Comparison of ENCODE assay signal across 9 cellular contexts in genomic region chr17:45370949-45371413, GRCh38. TPM values are rescaled to one million over a fixed set of nuclear protein-coding genes. Genes with fewer than 3 reads are reported as not detected.
DNase-seq lines count a peak whose midpoint lies in the region.
"Had no signal": no experiment of that assay in that cellular context is flagged by ENCODE, and none has a peak within 500 bp of the region (broad histone marks: within the 10 kb centered on the region; RNA-seq: fewer than 3 reads in every experiment).

No MANE protein-coding gene starts in this region.

- no peak overlapping the region for H3K23ac ChIP-seq in trophoblast cell (ENCODE audit: low read length)

- H4K91ac ChIP-seq in trophoblast cell (ENCODE audit: low read depth, low read length): peak overlapping the region; percentile 64

- no peaks in the 10 kb centered on the region for H3K27me3 ChIP-seq in trophoblast cell (ENCODE audit: insufficient read depth, low read length)

- H3K18ac ChIP-seq in trophoblast cell (ENCODE audit: low read length): no peak overlapping the region

- no peak overlapping the region for H3K4me2 ChIP-seq in trophoblast cell (ENCODE audit: low read length)

- peak overlapping the region; percentile 90 for H2BK120ac ChIP-seq in trophoblast cell (ENCODE audit: insufficient read depth, low read length, poor library complexity)

- peak overlapping the region; percentile 46 for H3K14ac ChIP-seq in trophoblast cell (ENCODE audit: low read length)

- peak overlapping the region; percentile 92 for H3K27ac ChIP-seq in trophoblast cell (ENCODE audit: low read depth, low read length)

- H4K12ac ChIP-seq in trophoblast cell (ENCODE audit: low read depth, low read length): no peak overlapping the region

- H3K9ac ChIP-seq in ES-I3 (ENCODE audit: low read depth, low read length): peak overlapping the region; percentile 21
- no peak overlapping the region for H3K9ac ChIP-seq in trophoblast cell (ENCODE audit: low read length)

- H2AK5ac ChIP-seq in trophoblast cell (ENCODE audit: low read length): peak overlapping the region; percentile 55

- H3K9me3 ChIP-seq in ES-I3 (ENCODE audit: control insufficient read depth, insufficient read depth, low read length): no peaks in the 10 kb centered on the region
- H3K9me3 ChIP-seq in trophoblast cell (ENCODE audit: insufficient read depth, low read depth, low read length): peaks cover 3% of the 10 kb centered on the region

- peak overlapping the region; percentile 99 for H2BK12ac ChIP-seq in trophoblast cell (ENCODE audit: low read length)

- H3K4ac ChIP-seq in trophoblast cell (ENCODE audit: low read depth, low read length): peak overlapping the region; percentile 44

- WGBS in trophoblast cell (ENCODE audit: extremely low coverage, insufficient coverage, insufficient read length): no CpG with 5 or more reads among the region's 8 CpGs

- H3K36me3 ChIP-seq in ES-I3 (ENCODE audit: insufficient read depth, low read length): no peaks in the 10 kb centered on the region
- H3K36me3 ChIP-seq in trophoblast cell (ENCODE audit: control insufficient read depth in 1 of 2, insufficient read depth in 2 of 2, low read length in 2 of 2): no peaks in the 10 kb centered on the region

- no peak overlapping the region for H2AFZ ChIP-seq in trophoblast cell (ENCODE audit: insufficient read depth, low read length, poor library complexity)

- H3K4me1 ChIP-seq in ES-I3 (ENCODE audit: insufficient read depth, low read length) (peaks cover 55% of the 10 kb centered on the region), trophoblast cell (ENCODE audit: control insufficient read depth in 1 of 2, insufficient read depth in 2 of 2, low read length in 2 of 2) (peaks cover 14 to 15% of the 10 kb centered on the region in 2 experiments)

- peak overlapping the region; percentile 19 for H4K8ac ChIP-seq in trophoblast cell (ENCODE audit: low read depth, low read length)

- peaks cover 17% of the 10 kb centered on the region for H3K79me1 ChIP-seq in trophoblast cell (ENCODE audit: low read length)

- no peaks in the 10 kb centered on the region for H3K79me2 ChIP-seq in trophoblast cell (ENCODE audit: control insufficient read depth, insufficient read depth, low read length, poor library complexity)

- H3K4me3 ChIP-seq in trophoblast cell (ENCODE audit: low read depth, low read length): no peak overlapping the region

- no peak overlapping the region for H2BK5ac ChIP-seq in trophoblast cell (ENCODE audit: low read depth, low read length, poor library complexity)

- peak; percentile 23 for DNase-seq in NCI-H460 (ENCODE audit: extremely low read depth, low read depth)
- DNase-seq in ecto neural progenitor cell (ENCODE audit: low spot score): peak; percentile 43
- DNase-seq in trophoblast cell: no peak
- DNase-seq in NCI-H524 (lab: John Stamatoyannopoulos, UW): no peak
- no peak for DNase-seq in stimulated activated CD4-positive, alpha-beta T cell treated with anti-CD3 and anti-CD28 coated beads, Interleukin-2, amount 100 ng/mL, for 48 hours
- DNase-seq in midbrain (lab: John Stamatoyannopoulos, UW): no peak
- no peak for DNase-seq in NCI-H82 (lab: John Stamatoyannopoulos, UW)
- DNase-seq: NCI-H446 had no signal

RNA-seq across cellular contexts. Expression of gene MAP3K14, which starts 54.2 kb away (rescaled TPM):
- 3.6 and 4.3 TPM in 2 replicates for total RNA-seq in NCI-H460 (2014; rRNA removed; shearing (Covaris generic))
- 22.3 and 29.0 TPM in 2 replicates for polyA plus RNA-seq in NCI-H460 (2014; cell fraction: nucleus; rRNA removed)
- polyA plus RNA-seq in trophoblast cell (2013): 1.1 and 1.3 TPM in 2 replicates

Comparison
In these comparisons a context has a peak if more than half of its experiments do, and no peak if none do; other contexts are left out.
1. DNase-seq: peak in NCI-H460 (single experiment) and ecto neural progenitor cell (single experiment); none in trophoblast cell (0 of 2), NCI-H524 (0 of 2), stimulated activated CD4-positive, alpha-beta T cell treated with anti-CD3 and anti-CD28 coated beads, Interleukin-2, amount 100 ng/mL, for 48 hours (0 of 2), midbrain (single experiment) and NCI-H82 (single experiment).